In the genomic region with DNA sequence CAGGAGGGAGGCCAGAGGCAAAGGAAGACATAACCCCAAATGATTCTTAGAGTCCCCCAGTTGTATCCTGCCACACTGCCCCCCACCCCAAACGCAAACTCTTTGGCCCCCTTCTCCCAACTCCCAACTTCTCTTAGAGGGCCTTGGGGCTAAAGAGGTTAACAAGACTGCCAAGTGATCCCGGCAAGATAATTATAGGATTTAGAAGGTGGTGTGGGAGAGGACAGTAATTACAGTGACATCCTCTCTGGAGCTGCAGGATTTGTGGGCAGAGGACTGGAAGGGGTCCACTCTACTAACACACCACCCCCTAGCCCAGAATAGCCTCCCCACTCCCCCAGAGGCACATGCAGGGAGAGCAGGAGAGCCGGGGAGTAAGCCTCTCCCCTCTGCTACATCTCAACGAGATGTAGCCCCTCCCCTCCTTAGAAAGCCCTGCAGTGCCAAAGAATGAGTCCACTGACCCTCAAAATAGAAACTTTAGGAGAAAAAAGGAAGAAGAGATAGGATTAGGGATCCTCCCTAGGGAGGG, we compare ENCODE assay signal across 8 cellular contexts. TPM values are rescaled to one million over a fixed set of nuclear protein-coding genes. Genes with fewer than 3 reads are reported as not detected.
DNase-seq lines count a peak whose midpoint lies in the region; ATAC-seq, FAIRE-seq and TF ChIP-seq lines count a peak whose summit lies in the region.

No MANE protein-coding gene starts in this region.

- in situ Hi-C loops in gastrocnemius medialis (cut with MboI; ENCODE audit: low sequenced_read_pairs in 4 of 4), result loop anchor here (5.0 to 10.0 kb wide), 4 partner anchors 80 to 205 kb away; a partner anchor contains a TSS

- H3K27me3 Mint-ChIP-seq in T-helper 2 cell treated with Interferon-gamma antibody and Interleukin-4, amounts not matched to agents 5 μg/mL and 100 μg/mL, for 36 hours (ENCODE audit: low read depth), result peaks cover 5% of the 10 kb centered on the region

- no peak for TF ChIP-seq EP300 in gastroesophageal sphincter (IDR thresholded peaks at IDR 0.05)

- peak overlapping the region; percentile 87 for H3K4me3 Mint-ChIP-seq in T-helper 2 cell treated with Interferon-gamma antibody and Interleukin-4, amounts not matched to agents 5 μg/mL and 100 μg/mL, for 36 hours

- H3K36me3 ChIP-seq in SK-N-MC (ENCODE audit: insufficient read depth, low read length) (no peaks in the 10 kb centered on the region), gastroesophageal sphincter (no peaks in the 10 kb centered on the region), gastrocnemius medialis (no peaks in the 10 kb centered on the region)

- H3K27ac ChIP-seq in SK-N-MC, result peak overlapping the region; percentile 72
- peak overlapping the region in 3 of 4 donors; percentile 73 to 79 (median 79) for H3K27ac ChIP-seq in gastroesophageal sphincter
- peak overlapping the region in 3 of 4 donors; percentile 41 to 50 (median 50) for H3K27ac ChIP-seq in gastrocnemius medialis

- peak overlapping the region; percentile 62 for H3K9ac ChIP-seq in SK-N-MC (ENCODE audit: insufficient read length)

- TF ChIP-seq POLR2A in gastroesophageal sphincter (IDR thresholded peaks at IDR 0.05) (no peak), gastrocnemius medialis (IDR thresholded peaks at IDR 0.05) (no peak)

- no peak for FAIRE-seq in RCC 7860 (lab: Jason Lieb, UNC)

- H3K27me3 ChIP-seq in gastroesophageal sphincter (no peaks in the 10 kb centered on the region), gastrocnemius medialis (no peaks in the 10 kb centered on the region)

- intact Hi-C loops in gastrocnemius medialis (cut with DNase I; ENCODE audit: low total_unique reads), result loop anchor here (1.0 to 2.0 kb wide), 2 partner anchors 59 to 203 kb away; no protein-coding TSS in a partner anchor

- H3K9me3 ChIP-seq in SK-N-MC (ENCODE audit: low read depth, low read length), result no peaks in the 10 kb centered on the region
- H3K9me3 ChIP-seq in gastroesophageal sphincter, result no peaks in the 10 kb centered on the region
- no peaks in the 10 kb centered on the region for H3K9me3 ChIP-seq in gastrocnemius medialis

- H3K4me1 Mint-ChIP-seq in T-helper 2 cell treated with Interferon-gamma antibody and Interleukin-4, amounts not matched to agents 5 μg/mL and 100 μg/mL, for 36 hours (ENCODE audit: low read depth), result peaks cover 32% of the 10 kb centered on the region

- peaks cover 0 to 30% (median 15%) of the 10 kb centered on the region in 3 donors for H3K4me1 ChIP-seq in gastroesophageal sphincter
- peaks cover 6 to 11% of the 10 kb centered on the region in 2 donors for H3K4me1 ChIP-seq in gastrocnemius medialis

- peak overlapping the region; percentile 86 for H3K27ac Mint-ChIP-seq in T-helper 2 cell treated with Interferon-gamma antibody and Interleukin-4, amounts not matched to agents 5 μg/mL and 100 μg/mL, for 36 hours

- no peaks in the 10 kb centered on the region for H3K9me3 Mint-ChIP-seq in T-helper 2 cell treated with Interferon-gamma antibody and Interleukin-4, amounts not matched to agents 5 μg/mL and 100 μg/mL, for 36 hours

- DNase-seq in T-helper 2 cell treated with Interferon-gamma antibody and Interleukin-4, amounts not matched to agents 5 μg/mL and 100 μg/mL, for 36 hours (ENCODE audit: low spot score), result no peak
- DNase-seq in T-helper 2 cell, result no peak
- no peak for DNase-seq in SK-N-MC (ENCODE audit: low read depth, low spot score)
- no peak for DNase-seq in gastrocnemius medialis
- DNase-seq in AML-193 (lab: John Stamatoyannopoulos, UW), result no peak
- DNase-seq in ecto neural progenitor cell (ENCODE audit: low spot score), result no peak
- no peak for DNase-seq in RCC 7860 (ENCODE audit: low spot score)

- H3K4me3 ChIP-seq in SK-N-MC (peak overlapping the region; percentile 79), gastroesophageal sphincter (peak overlapping the region in 1 of 2 donors; percentile 60), gastrocnemius medialis (peak overlapping the region in 1 of 4 donors; percentile 48)

- TF ChIP-seq CTCF in gastroesophageal sphincter (IDR thresholded peaks at IDR 0.05) (no peak), gastrocnemius medialis (IDR thresholded peaks at IDR 0.05 in 4 of 5, conservative IDR thresholded peaks at IDR 0.05 in 1 of 5) (no peak)

- WGBS in gastroesophageal sphincter (ENCODE audit: low coverage in 1 of 2), 2 donors, result 0 to 6% methylated on average over 2 to 3 of the region's 4 CpGs

- no peaks in the 10 kb centered on the region for H3K36me3 Mint-ChIP-seq in T-helper 2 cell treated with Interferon-gamma antibody and Interleukin-4, amounts not matched to agents 5 μg/mL and 100 μg/mL, for 36 hours (ENCODE audit: low read depth)

- ATAC-seq in gastroesophageal sphincter (no peak), gastrocnemius medialis (no peak)

RNA-seq across cellular contexts. Expression of a gene that starts 5.3 kb away (rescaled TPM):
- total RNA-seq in gastroesophageal sphincter, result 1 to 10 TPM; 2.8 to 9.8 (median 3.6) TPM
- 1 to 10 TPM in 2 of 4 donors, under 1 TPM in 2; 0.17 to 4.4 (median 1.1) TPM for total RNA-seq in gastrocnemius medialis

RNA-seq across cellular contexts. Expression of a gene that starts 8.8 kb away (rescaled TPM):
- total RNA-seq in gastroesophageal sphincter, result 100 to 1,000 TPM; 500 to 856 (median 792) TPM
- total RNA-seq in gastrocnemius medialis, result 1,000 to 10,000 TPM in 1 of 4 donors, 100 to 1,000 TPM in 3; 423 to 1,107 (median 634) TPM

RNA-seq across cellular contexts. Expression of a gene that starts 17.5 kb away (rescaled TPM):
- total RNA-seq in gastroesophageal sphincter (10 to 100 TPM; 18.0 to 57.0 (median 31.9) TPM), gastrocnemius medialis (10 to 100 TPM in 1 of 4 donors, 1 to 10 TPM in 3; 3.8 to 10.3 (median 7.5) TPM)

RNA-seq across cellular contexts. Expression of a gene that starts 21.8 kb away (rescaled TPM):
- total RNA-seq in gastroesophageal sphincter, result 100 to 1,000 TPM; 187 to 214 (median 196) TPM
- total RNA-seq in gastrocnemius medialis, result 100 to 1,000 TPM; 255 to 434 (median 300) TPM

RNA-seq across cellular contexts. Expression of a gene that starts 29.9 kb away (rescaled TPM):
- total RNA-seq in gastroesophageal sphincter (100 to 1,000 TPM; 143 to 260 (median 182) TPM), gastrocnemius medialis (100 to 1,000 TPM in 2 of 4 donors, 10 to 100 TPM in 2; 69.7 to 206 (median 92.0) TPM)
